8 cellular contexts compared by ENCODE assay signal in the genomic region with DNA sequence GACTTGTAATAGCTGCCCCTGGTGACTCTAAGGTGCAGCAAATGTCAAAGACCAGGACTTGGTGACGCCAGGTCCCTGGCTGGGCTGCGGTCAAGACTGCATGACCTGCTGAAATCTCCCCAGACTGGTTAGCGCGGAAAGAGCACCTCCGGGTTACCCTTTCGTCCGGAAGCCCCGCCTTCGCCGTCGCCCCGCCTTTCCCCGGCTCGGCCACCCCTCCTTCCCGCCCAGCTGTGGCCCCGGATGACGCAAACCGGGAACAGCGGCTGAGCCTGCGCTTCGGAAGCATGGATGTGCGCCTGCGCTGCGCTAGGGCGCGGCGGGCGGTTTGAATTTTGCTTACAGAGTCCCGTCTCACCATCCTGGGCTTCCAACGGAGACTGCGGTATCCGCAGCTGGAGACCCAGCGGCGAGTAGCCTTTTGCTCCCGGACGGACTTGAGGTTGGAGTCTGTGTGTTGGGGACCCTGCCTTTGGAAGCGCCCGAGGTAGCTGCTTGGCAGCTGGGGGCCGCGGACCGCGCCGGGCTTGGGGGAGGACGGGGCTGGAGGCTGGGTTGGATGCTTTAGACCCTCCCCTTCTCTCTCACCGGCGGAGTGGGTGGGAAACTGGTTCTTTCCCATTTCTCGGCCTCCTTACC. TPM values are rescaled to one million over a fixed set of nuclear protein-coding genes. Genes with fewer than 3 reads are reported as not detected.
DNase-seq lines count a peak whose midpoint lies in the region; ATAC-seq and TF ChIP-seq lines count a peak whose summit lies in the region.

SKA1 (plus strand) TSS at position 294 of the 639 bp plus-strand sequence. CDS start 785 bp downstream, outside the sequence.

- no peak for TF ChIP-seq CTCF in GM13977 (IDR thresholded peaks at IDR 0.05; ENCODE audit: extremely low read depth, insufficient read depth, missing control alignments)

- intact Hi-C loops in left cardiac atrium (cut with DNase I), result no loop called here
- intact Hi-C loops in posterior vena cava (cut with DNase I), result no loop called here

- in situ Hi-C loops in GM13977 (cut with MboI; ENCODE audit: low pct_unique_long_range_greater_than_20kb, low sequenced_read_pairs, unreplicated experiment), result no loop called here

- peaks cover 11% of the 10 kb centered on the region for H3K27me3 Mint-ChIP-seq in T-helper 1 cell treated with Interleukin-12 subunit alpha and Interleukin-12 subunit beta and Interleukin-4 antibody, amounts not matched to agents 30 μg/mL and 1 μg/mL, for 36 hours (ENCODE audit: low read depth)

- peaks cover 18% of the 10 kb centered on the region for H3K4me1 Mint-ChIP-seq in T-helper 1 cell treated with Interleukin-12 subunit alpha and Interleukin-12 subunit beta and Interleukin-4 antibody, amounts not matched to agents 30 μg/mL and 1 μg/mL, for 36 hours (ENCODE audit: low read depth)

- peak within 1 kb of the TSS; percentile 87 for H3K27ac Mint-ChIP-seq in T-helper 1 cell treated with Interleukin-12 subunit alpha and Interleukin-12 subunit beta and Interleukin-4 antibody, amounts not matched to agents 30 μg/mL and 1 μg/mL, for 36 hours

- peaks cover 6% of the 10 kb centered on the region for H3K36me3 Mint-ChIP-seq in T-helper 1 cell treated with Interleukin-12 subunit alpha and Interleukin-12 subunit beta and Interleukin-4 antibody, amounts not matched to agents 30 μg/mL and 1 μg/mL, for 36 hours (ENCODE audit: low read depth)

- peak; percentile 94 for ATAC-seq in HG02884 (IDR thresholded peaks at IDR 0.05; ENCODE audit: unreplicated experiment)
- ATAC-seq in left cardiac atrium, result peak; percentile 100

- peak within 1 kb of the TSS; percentile 87 for H3K4me3 Mint-ChIP-seq in T-helper 1 cell treated with Interleukin-12 subunit alpha and Interleukin-12 subunit beta and Interleukin-4 antibody, amounts not matched to agents 30 μg/mL and 1 μg/mL, for 36 hours

- H3K9me3 Mint-ChIP-seq in T-helper 1 cell treated with Interleukin-12 subunit alpha and Interleukin-12 subunit beta and Interleukin-4 antibody, amounts not matched to agents 30 μg/mL and 1 μg/mL, for 36 hours, result peaks cover 17% of the 10 kb centered on the region

- peak; percentile 96 for DNase-seq in GM13977 (ENCODE audit: low spot score)
- peak; percentile 72 for DNase-seq in NCI-H1694 (lab: John Stamatoyannopoulos, UW)
- DNase-seq in amygdala (lab: John Stamatoyannopoulos, UW), result peak; percentile 59 to 96 (median 89)
- peak; percentile 93 for DNase-seq in left cardiac atrium
- DNase-seq in posterior vena cava (ENCODE audit: low spot score), result peak; percentile 98
- peak; percentile 93 for DNase-seq in ureter (ENCODE audit: low spot score)

RNA-seq across cellular contexts. Expression of gene SKA1, which starts in this region (rescaled TPM):
- total RNA-seq in left cardiac atrium, result under 1 TPM; 0.21 to 0.74 TPM
- total RNA-seq in posterior vena cava, result under 1 TPM; 0.24 to 0.51 TPM
- total RNA-seq in ureter, result 0.39 TPM

Comparison
In these comparisons a context has a peak if more than half of its experiments do, and no peak if none do; other contexts are left out.
1. Peak in every context shown above with its lines: DNase-seq and ATAC-seq.
2. Peak in DNase-seq and ATAC-seq in left cardiac atrium; RNA of the gene not detected or under 1 TPM.
3. Peak in DNase-seq in posterior vena cava; RNA of the gene not detected or under 1 TPM.
4. Peak in DNase-seq in ureter; RNA of the gene not detected or under 1 TPM.